9 cellular contexts compared by ENCODE assay signal in the genomic region with DNA sequence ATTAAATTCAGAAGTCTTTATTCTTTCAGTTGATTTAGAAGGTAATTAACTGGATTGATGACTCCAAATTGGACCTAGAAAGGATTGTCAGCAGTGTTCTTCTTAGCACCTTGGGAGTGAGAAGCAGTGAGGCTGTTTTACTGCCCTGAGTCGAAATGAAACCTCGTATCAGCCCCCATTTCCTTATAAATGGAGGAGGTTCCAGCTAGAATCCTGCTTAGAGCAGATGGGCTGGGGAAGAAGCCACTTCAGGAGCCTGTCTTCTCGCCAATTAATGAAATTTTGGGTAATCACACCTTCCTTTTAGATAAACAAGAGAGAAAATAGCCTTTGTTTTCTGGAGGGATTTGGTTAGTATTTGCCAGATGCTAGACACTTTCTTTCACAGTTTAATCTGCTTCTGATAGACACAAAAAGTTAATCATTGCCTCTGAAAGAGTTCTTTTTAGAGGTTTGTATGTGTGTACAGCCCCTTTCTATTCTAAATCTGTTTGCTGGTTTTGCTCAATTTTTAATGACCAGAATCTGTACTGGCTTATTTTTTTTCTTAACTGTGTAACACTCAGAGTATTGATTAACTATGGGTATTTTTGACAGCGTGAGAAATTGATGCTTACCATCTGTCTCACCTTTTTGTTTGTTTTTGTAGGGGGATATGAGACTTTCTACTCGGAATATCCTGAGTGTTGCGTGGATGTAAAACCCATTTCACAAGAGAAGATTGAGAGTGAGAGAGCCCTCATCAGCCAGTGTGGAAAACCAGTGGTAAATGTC. TPM values are rescaled to one million over a fixed set of nuclear protein-coding genes. Genes with fewer than 3 reads are reported as not detected.
DNase-seq lines count a peak whose midpoint lies in the region; ATAC-seq and TF ChIP-seq lines count a peak whose summit lies in the region.
"Had no signal": no experiment of that assay in that cellular context is flagged by ENCODE, and none has a peak within 500 bp of the region (broad histone marks: within the 10 kb centered on the region; RNA-seq: fewer than 3 reads in every experiment).

No MANE protein-coding gene starts in this region.

- no peak overlapping the region for H2AFZ ChIP-seq in MM.1S (ENCODE audit: low read length)

- intact Hi-C loops in sigmoid colon (cut with DNase I) = loop anchor here (5.0 kb wide), 2 partner anchors 45 to 580 kb away; a partner anchor contains a TSS

- TF ChIP-seq CTCF in MM.1S (IDR thresholded peaks at IDR 0.05; ENCODE audit: low read length) (no peak), coronary artery (IDR thresholded peaks at IDR 0.05) (no peak), sigmoid colon (IDR thresholded peaks at IDR 0.05) (no peak)

- H3K36me3 ChIP-seq in MM.1S (replicated peaks; ENCODE audit: insufficient read depth, low read length) = peaks cover 30% of the 10 kb centered on the region
- H3K36me3 ChIP-seq in sigmoid colon = peaks cover 0 to 6% (median 3%) of the 10 kb centered on the region in 4 donors

- ATAC-seq in GM18861 (IDR thresholded peaks at IDR 0.05; ENCODE audit: unreplicated experiment) (peak; percentile 24), HG03025 (IDR thresholded peaks at IDR 0.05; ENCODE audit: low FRiP score, unreplicated experiment) (no peak), HG02588 (IDR thresholded peaks at IDR 0.05; ENCODE audit: unreplicated experiment) (no peak)

- no peak for TF ChIP-seq POLR2A in sigmoid colon (IDR thresholded peaks at IDR 0.05)

- peaks cover 97% of the 10 kb centered on the region for H3K79me2 ChIP-seq in MM.1S (ENCODE audit: low read length)

- 45 to 63% methylated on average over 6 of the region's 6 CpGs for WGBS in sigmoid colon, 2 donors

- H3K9me3 ChIP-seq in MM.1S (replicated peaks; ENCODE audit: insufficient read depth, low read length) = no peaks in the 10 kb centered on the region
- H3K9me3 ChIP-seq in sigmoid colon = no peaks in the 10 kb centered on the region

- no peaks in the 10 kb centered on the region for H3K9me2 ChIP-seq in MM.1S (replicated peaks; ENCODE audit: insufficient read depth, low read length)

- peaks cover 59% of the 10 kb centered on the region for H4K20me1 ChIP-seq in MM.1S (ENCODE audit: insufficient read depth, low read length)

- DNase-seq in MM.1S = peak; percentile 36
- no peak for DNase-seq in coronary artery (ENCODE audit: low spot score)
- DNase-seq in sigmoid colon = no peak
- DNase-seq in NCI-H1092 (lab: John Stamatoyannopoulos, UW) = no peak
- no peak for DNase-seq in epidermal melanocyte (ENCODE audit: insufficient read length, low spot score)
- DNase-seq: activated CD4-positive, alpha-beta T cell treated with anti-CD3 and anti-CD28 coated beads, Interleukin-2, amount 50 U/mL, for 4 hours had no signal

- peak overlapping the region; percentile 86 for H3K4me3 ChIP-seq in MM.1S (ENCODE audit: low read length)
- no peak overlapping the region for H3K4me3 ChIP-seq in coronary artery
- no peak overlapping the region for H3K4me3 ChIP-seq in sigmoid colon

- H3K4me1 ChIP-seq in MM.1S (ENCODE audit: low read length) (peaks cover 58% of the 10 kb centered on the region), sigmoid colon (peaks cover 0 to 81% (median 70%) of the 10 kb centered on the region in 4 donors)

- H3K9ac ChIP-seq in MM.1S (ENCODE audit: low read length) = peak overlapping the region; percentile 97

- peak overlapping the region; percentile 93 for H3K27ac ChIP-seq in MM.1S (ENCODE audit: low read length)
- peak overlapping the region; percentile 9 to 50 for H3K27ac ChIP-seq in coronary artery
- H3K27ac ChIP-seq in sigmoid colon = peak overlapping the region; percentile 73 to 98 (median 97)

- H3K4me2 ChIP-seq in MM.1S (ENCODE audit: low read depth, low read length) = peak overlapping the region; percentile 96

- no peak for TF ChIP-seq EP300 in sigmoid colon (IDR thresholded peaks at IDR 0.05)

- H3K27me3 ChIP-seq in MM.1S (replicated peaks; ENCODE audit: insufficient read depth, low read length) = no peaks in the 10 kb centered on the region
- H3K27me3 ChIP-seq in sigmoid colon = no peaks in the 10 kb centered on the region

- peaks cover 90% of the 10 kb centered on the region for H3F3A ChIP-seq in MM.1S (ENCODE audit: insufficient read depth, low read length)

RNA-seq across cellular contexts. Expression of a gene that starts 4.6 kb away (rescaled TPM):
- total RNA-seq in sigmoid colon = 10 to 100 TPM in 2 of 4 donors, 1 to 10 TPM in 2; 3.6 to 42.1 (median 7.6) TPM
- 10 to 100 TPM; 12.0 to 35.8 (median 20.9) TPM for polyA plus RNA-seq in sigmoid colon

Comparison
In these comparisons a context has a peak if more than half of its experiments do, and no peak if none do; other contexts are left out.
1. H3K27ac ChIP-seq: peak in every context shown above with its lines; median percentile 97 in sigmoid colon; 93 in MM.1S; 30 in coronary artery.